8 cellular contexts compared by ENCODE assay signal in the genomic region with DNA sequence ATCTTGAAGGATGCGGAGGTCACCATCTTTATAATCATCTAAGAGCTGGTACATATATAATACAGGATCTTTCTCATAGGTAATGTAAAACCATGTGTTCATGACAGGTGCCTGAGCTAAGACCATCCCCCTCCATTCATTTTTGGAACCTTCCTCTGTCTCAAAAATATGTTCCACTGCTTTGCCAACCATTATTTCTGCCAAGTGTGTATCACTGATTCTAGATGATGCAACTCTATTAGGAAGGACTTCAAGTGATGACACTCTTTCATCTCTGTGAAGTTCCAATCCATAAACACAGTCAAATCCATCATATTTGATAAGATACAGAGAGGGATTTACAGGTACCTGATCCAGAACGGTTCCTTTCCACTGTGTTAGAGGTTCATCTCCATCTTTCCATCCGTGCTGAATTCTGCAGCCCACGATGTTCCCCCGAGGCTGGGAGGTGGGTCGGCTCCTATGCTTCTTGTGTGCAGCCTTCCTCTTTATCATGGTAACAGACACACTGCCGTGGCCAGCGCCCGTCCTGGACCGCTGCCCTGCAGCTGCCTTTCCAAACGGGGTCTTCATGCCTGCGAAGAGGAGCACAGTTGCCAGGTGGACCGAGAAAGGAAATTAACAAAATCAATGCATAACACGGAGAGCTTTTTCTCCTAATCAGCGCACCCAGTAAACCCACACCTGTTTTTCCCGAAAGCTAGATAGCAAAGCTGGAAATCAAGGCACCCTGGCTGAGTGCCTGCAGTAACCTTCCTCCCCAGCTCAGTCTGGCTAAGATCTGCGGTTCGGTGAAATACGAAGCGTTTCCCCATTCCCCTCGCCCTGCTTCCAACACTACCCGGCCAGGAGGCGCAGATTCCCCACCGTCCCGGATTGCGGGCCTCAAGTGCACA. TPM values are rescaled to one million over a fixed set of nuclear protein-coding genes. Genes with fewer than 3 reads are reported as not detected.
DNase-seq lines count a peak whose midpoint lies in the region; ATAC-seq and TF ChIP-seq lines count a peak whose summit lies in the region.

No MANE protein-coding gene starts in this region.

- intact Hi-C loops in CD14-positive monocyte (cut with micrococcal nuclease) (no loop called here), MCF 10A (cut with micrococcal nuclease) (loop anchor here (5.0 kb wide), 1 partner anchor 128 kb away; a partner anchor contains a TSS), left lung (cut with DNase I) (no loop called here)

- peak overlapping the region; percentile 45 to 53 for H3K4me3 ChIP-seq in left lung

- CTCF ChIA-PET in MCF 10A (lab: Yijun Ruan, JAX): interaction anchor here (2.5 kb wide), 1 partner anchor 17 kb away, joined by 8 read pairs; no protein-coding TSS in a partner anchor

- H3K27me3 Mint-ChIP-seq in CD14-positive monocyte (ENCODE audit: low read depth in 3 of 3) (peaks cover 0 to 13% (median 3%) of the 10 kb centered on the region in 3 donors), MCF 10A (ENCODE audit: insufficient read depth, unreplicated experiment) (peaks cover 49% of the 10 kb centered on the region)

- H3K4me1 Mint-ChIP-seq in CD14-positive monocyte: peaks cover 19% of the 10 kb centered on the region
- H3K4me1 Mint-ChIP-seq in MCF 10A (ENCODE audit: insufficient read depth, unreplicated experiment): peaks cover 11% of the 10 kb centered on the region

- H3K36me3 Mint-ChIP-seq in CD14-positive monocyte (peaks cover 6 to 14% of the 10 kb centered on the region in 2 donors), MCF 10A (ENCODE audit: insufficient read depth, unreplicated experiment) (peaks cover 6% of the 10 kb centered on the region)

- DNase-seq in CD14-positive monocyte (ENCODE audit: low spot score): peak; percentile 39
- no peak for DNase-seq in MCF 10A (ENCODE audit: unreplicated experiment)
- DNase-seq in left lung: no peak
- peak in 12 of 49 donors; percentile 0 to 41 (median 8) for DNase-seq in substantia nigra (lab: John Stamatoyannopoulos, UW)
- no peak for DNase-seq in activated CD8-positive, alpha-beta memory T cell treated with anti-CD3 and anti-CD28 coated beads, Interleukin-2, amount 50 U/mL, for 4 hours

- H3K9me3 Mint-ChIP-seq in CD14-positive monocyte (peaks cover 0 to 3% (median 0%) of the 10 kb centered on the region in 7 donors), MCF 10A (ENCODE audit: unreplicated experiment) (no peaks in the 10 kb centered on the region)

- ATAC-seq in HG03060 (IDR thresholded peaks at IDR 0.05; ENCODE audit: low read depth, unreplicated experiment): peak; percentile 13
- peak; percentile 9 for ATAC-seq in left lung
- no peak for ATAC-seq in HG02642 (IDR thresholded peaks at IDR 0.05; ENCODE audit: poor library complexity, unreplicated experiment)
- no peak for ATAC-seq in GM18870 (IDR thresholded peaks at IDR 0.05; ENCODE audit: unreplicated experiment)

- peaks cover 0 to 3% of the 10 kb centered on the region in 2 donors for H3K4me1 ChIP-seq in left lung

- POLR2A ChIA-PET in MCF 10A (lab: Yijun Ruan, JAX): interaction anchor here (1.2 to 2.2 kb wide), 5 partner anchors 9 to 292 kb away, joined by 3 to 8 read pairs (median 4); a partner anchor contains a TSS

- no peaks in the 10 kb centered on the region for H3K9me3 ChIP-seq in left lung

- H3K27ac Mint-ChIP-seq in CD14-positive monocyte (peak overlapping the region in 3 of 7 donors; percentile 7 to 57 (median 25)), MCF 10A (ENCODE audit: low read depth, unreplicated experiment) (peak overlapping the region; percentile 76)

- no peaks in the 10 kb centered on the region for H3K36me3 ChIP-seq in left lung

- H3K27ac ChIP-seq in left lung (peak overlapping the region in 1 of 2 donors; percentile 63), substantia nigra (ENCODE audit: low read depth, low read length, poor library complexity, severe bottlenecking) (peak overlapping the region; percentile 45)

- H3K27me3 ChIP-seq in left lung: no peaks in the 10 kb centered on the region

- TF ChIP-seq CTCF in CD14-positive monocyte (IDR thresholded peaks at IDR 0.05) (no peak), MCF 10A (IDR thresholded peaks at IDR 0.05; ENCODE audit: unreplicated experiment) (no peak), left lung (IDR thresholded peaks at IDR 0.05) (no peak)

- TSS peak; percentile 25 for BruUV-seq in MCF 10A (replicated peaks; lab: Mats Ljungman, UMichigan)

- H3K4me3 Mint-ChIP-seq in CD14-positive monocyte: peak overlapping the region; percentile 90 to 96
- peak overlapping the region; percentile 94 for H3K4me3 Mint-ChIP-seq in MCF 10A (ENCODE audit: unreplicated experiment)

RNA-seq across cellular contexts. Expression of a gene that starts 0.7 kb away (rescaled TPM):
- polyA plus RNA-seq in CD14-positive monocyte: 1 to 10 TPM in 1 of 2 donors, under 1 TPM in 1; 0.80 to 1.6 TPM
- total RNA-seq in MCF 10A (2022): 22.5 and 22.7 TPM in 2 replicates
- total RNA-seq in left lung: 10 to 100 TPM; 10.0 to 10.3 TPM

Comparison
In these comparisons a context has a peak if more than half of its experiments do, and no peak if none do; other contexts are left out.
1. ATAC-seq: peak in HG03060 (single experiment) and left lung (single experiment); none in HG02642 (single experiment) and GM18870 (single experiment).